7 cellular contexts compared by ENCODE assay signal in the genomic region with DNA sequence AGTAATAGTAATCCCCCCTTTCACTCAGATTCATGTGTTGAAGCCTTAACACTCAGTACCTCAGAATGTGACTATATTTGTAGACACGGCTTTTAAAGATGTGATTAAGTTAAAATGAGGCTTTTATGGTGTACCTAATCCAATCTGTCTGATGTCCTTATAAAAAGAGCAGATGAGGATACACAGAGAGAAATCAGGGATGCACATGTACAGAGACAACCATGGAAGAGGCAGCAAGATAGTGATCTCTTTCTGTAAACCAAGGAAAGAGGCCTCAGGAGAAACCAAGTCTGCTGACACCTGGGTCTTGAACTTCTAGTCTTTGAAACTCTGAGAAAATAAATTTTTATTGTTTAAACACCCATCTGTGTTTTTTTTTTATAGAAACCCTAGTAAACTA. TPM values are rescaled to one million over a fixed set of nuclear protein-coding genes. Genes with fewer than 3 reads are reported as not detected.
"Had no signal": no experiment of that assay in that cellular context is flagged by ENCODE, and none has a peak within 500 bp of the region (broad histone marks: within the 10 kb centered on the region; RNA-seq: fewer than 3 reads in every experiment).

No MANE protein-coding gene starts in this region.

- H3K4me3 ChIP-seq: GM23338 had no signal

- H3K4me2 ChIP-seq: GM23338 had no signal

- DNase-seq: H9, HCEC 1CT, KBM-7 had no signal

- H3K27ac ChIP-seq: HL-60 had no signal

- H2AFZ ChIP-seq: GM23338 had no signal

- ATAC-seq: GM23338, HepG2 had no signal

RNA-seq across cellular contexts. Expression of gene ZNF365, which starts 44.0 kb away (rescaled TPM):
- polyA plus RNA-seq: HepG2, IgD-negative memory B cell had no signal
